Comparison of ENCODE assay signal across 11 cellular contexts in the genomic region with DNA sequence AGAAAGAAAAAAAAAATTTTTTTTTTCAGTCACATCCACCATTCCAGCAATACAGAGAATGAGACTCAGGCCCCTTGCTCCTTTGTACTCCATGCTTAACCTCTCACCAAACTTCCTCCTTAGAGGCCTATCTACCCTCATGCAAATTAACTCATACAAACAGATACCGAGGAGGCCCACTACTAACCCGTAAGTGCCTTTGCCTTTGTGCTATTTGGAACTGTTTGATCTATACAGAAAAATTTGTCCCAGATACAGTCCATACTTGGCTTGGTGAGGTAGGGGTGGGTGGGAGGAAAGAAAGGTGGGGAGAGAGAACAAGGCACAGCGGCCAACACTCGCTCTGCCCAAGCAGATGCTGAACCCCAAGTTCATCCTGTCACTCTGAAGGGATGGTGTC.
DNase-seq lines count a peak whose midpoint lies in the region; ATAC-seq, FAIRE-seq and TF ChIP-seq lines count a peak whose summit lies in the region.
"Had no signal": no experiment of that assay in that cellular context is flagged by ENCODE, and none has a peak within 500 bp of the region (broad histone marks: within the 10 kb centered on the region; RNA-seq: fewer than 3 reads in every experiment).

No MANE protein-coding gene starts in this region.

- no peak overlapping the region for H3K4me3 ChIP-seq in BLaER1 treated with 17β-estradiol and CSF1 and Interleukin-3, amounts not matched to agents 10 nM and 100 nM
- H3K4me3 ChIP-seq in endothelial cell of umbilical vein (replicated peaks in 1 of 3; ENCODE audit: insufficient read depth in 1 of 3, low read depth in 1 of 3, low read length in 3 of 3) (no peak overlapping the region), gastrocnemius medialis (no peak overlapping the region)

- H3K27ac ChIP-seq in BLaER1 treated with 17β-estradiol and CSF1 and Interleukin-3, amounts not matched to agents 10 nM and 100 nM, result peak overlapping the region in 6 of 11 experiments; percentile 2 to 95 (median 43); a peak in 8 of 22 replicates
- H3K27ac ChIP-seq in endothelial cell of umbilical vein (ENCODE audit: insufficient read depth, low read depth, low read length) (peak overlapping the region; percentile 87), gastrocnemius medialis (no peak overlapping the region)

- no peaks in the 10 kb centered on the region for H3K79me2 ChIP-seq in endothelial cell of umbilical vein (ENCODE audit: control insufficient read depth, insufficient read depth, low read length)

- TSS peak; percentile 76 for BruUV-seq in endothelial cell of umbilical vein (replicated peaks; lab: Mats Ljungman, UMichigan)

- peak; percentile 66 for FAIRE-seq in endothelial cell of umbilical vein (lab: Jason Lieb, UNC)
- FAIRE-seq: islet of Langerhans had no signal

- POLR2A ChIA-PET in endothelial cell of umbilical vein (lab: Charles Lee), result interaction anchor here (0.6 to 1.5 kb wide), 2 partner anchors 11 to 94 kb away, joined by 3 to 4 read pairs; no protein-coding TSS in a partner anchor

- no peaks in the 10 kb centered on the region for H3K9me3 ChIP-seq in BLaER1 treated with 17β-estradiol and CSF1 and Interleukin-3, amounts not matched to agents 10 nM and 100 nM (replicated peaks in 1 of 11)
- no peaks in the 10 kb centered on the region for H3K9me3 ChIP-seq in endothelial cell of umbilical vein (replicated peaks; ENCODE audit: control insufficient read depth, insufficient read depth, low read length)
- no peaks in the 10 kb centered on the region for H3K9me3 ChIP-seq in gastrocnemius medialis

- H3K4me1 ChIP-seq in BLaER1 treated with 17β-estradiol and CSF1 and Interleukin-3, amounts not matched to agents 10 nM and 100 nM, result peaks cover 35 to 98% (median 67%) of the 10 kb centered on the region in 10 experiments
- H3K4me1 ChIP-seq in endothelial cell of umbilical vein (ENCODE audit: control insufficient read depth, extremely low read depth, insufficient read depth, low read length), result peaks cover 54% of the 10 kb centered on the region
- H3K4me1 ChIP-seq in gastrocnemius medialis, result peaks cover 0 to 3% of the 10 kb centered on the region in 2 donors

- H3K9ac ChIP-seq in BLaER1 treated with 17β-estradiol and CSF1 and Interleukin-3, amounts not matched to agents 10 nM and 100 nM, result no peak overlapping the region; a peak in 1 of 22 replicates
- H3K9ac ChIP-seq in endothelial cell of umbilical vein (replicated peaks; ENCODE audit: extremely low read depth, insufficient read depth, low read length), result peak overlapping the region; percentile 40

- no peak for TF ChIP-seq CTCF in GM20000 (IDR thresholded peaks at IDR 0.05; ENCODE audit: extremely low read depth, missing control alignments)
- TF ChIP-seq CTCF in endothelial cell of umbilical vein (IDR thresholded peaks at IDR 0.05; ENCODE audit: extremely low read depth in 1 of 2, insufficient read depth in 1 of 2, low read depth in 1 of 2, low read length in 2 of 2), result no peak
- TF ChIP-seq CTCF in gastrocnemius medialis (IDR thresholded peaks at IDR 0.05 in 4 of 5, conservative IDR thresholded peaks at IDR 0.05 in 1 of 5), result no peak

- ATAC-seq in HG03442 (IDR thresholded peaks at IDR 0.05; ENCODE audit: unreplicated experiment), result peak; percentile 25
- ATAC-seq in gastrocnemius medialis, result no peak
- ATAC-seq in activated naive CD4-positive, alpha-beta T cell treated with anti-CD3 and anti-CD28 coated beads, Interleukin-2, amount 50 U/mL, for 72 hours, result no peak

- in situ Hi-C loops in gastrocnemius medialis (cut with MboI; ENCODE audit: low sequenced_read_pairs in 4 of 4), result no loop called here

- no peak overlapping the region for H3K27ac Mint-ChIP-seq in activated naive CD4-positive, alpha-beta T cell treated with anti-CD3 and anti-CD28 coated beads, Interleukin-2, amount 50 U/mL, for 72 hours

- no peaks in the 10 kb centered on the region for H3K9me3 Mint-ChIP-seq in activated naive CD4-positive, alpha-beta T cell treated with anti-CD3 and anti-CD28 coated beads, Interleukin-2, amount 50 U/mL, for 72 hours

- H3K9me1 ChIP-seq in endothelial cell of umbilical vein (replicated peaks; ENCODE audit: control insufficient read depth, extremely low read depth, insufficient read depth, low read length), result no peaks in the 10 kb centered on the region

- peaks cover 0 to under 1% (median 0%) of the 10 kb centered on the region in 11 experiments; a peak in 1 of 22 replicates for H4K20me1 ChIP-seq in BLaER1 treated with 17β-estradiol and CSF1 and Interleukin-3, amounts not matched to agents 10 nM and 100 nM
- H4K20me1 ChIP-seq in endothelial cell of umbilical vein (replicated peaks; ENCODE audit: control insufficient read depth, extremely low read depth, insufficient read depth, low read length), result no peaks in the 10 kb centered on the region

- H3K36me3 ChIP-seq in BLaER1 treated with 17β-estradiol and CSF1 and Interleukin-3, amounts not matched to agents 10 nM and 100 nM, result no peaks in the 10 kb centered on the region
- H3K36me3 ChIP-seq in endothelial cell of umbilical vein (ENCODE audit: control insufficient read depth in 2 of 2, extremely low read depth in 1 of 2, insufficient read depth in 2 of 2, low read length in 2 of 2) (no peaks in the 10 kb centered on the region), gastrocnemius medialis (no peaks in the 10 kb centered on the region)

- TF ChIP-seq POLR2A in endothelial cell of umbilical vein (IDR thresholded peaks at IDR 0.05; ENCODE audit: low read depth, low read length) (no peak), gastrocnemius medialis (IDR thresholded peaks at IDR 0.05) (no peak)

- DNase-seq in GM20000 (ENCODE audit: low spot score) (peak; percentile 50), endothelial cell of umbilical vein (ENCODE audit: low read depth, low spot score) (no peak), DMS79 (lab: John Stamatoyannopoulos, UW) (no peak), NCI-H187 (lab: John Stamatoyannopoulos, UW) (no peak), gastrocnemius medialis (no peak)
- no peak for DNase-seq in activated naive CD4-positive, alpha-beta T cell treated with anti-CD3 and anti-CD28 coated beads, Interleukin-2, amount 50 U/mL, for 72 hours (ENCODE audit: low spot score in 2 of 2)
- DNase-seq: cerebellar nuclear complex, NCI-H2081 had no signal

- peak overlapping the region in 10 of 11 experiments; percentile 78 to 100 (median 92); a peak in 19 of 22 replicates for H3K4me2 ChIP-seq in BLaER1 treated with 17β-estradiol and CSF1 and Interleukin-3, amounts not matched to agents 10 nM and 100 nM
- H3K4me2 ChIP-seq in endothelial cell of umbilical vein (ENCODE audit: insufficient read depth, low read length), result peak overlapping the region; percentile 6

- no peaks in the 10 kb centered on the region; a peak in 2 of 22 replicates for H3K27me3 ChIP-seq in BLaER1 treated with 17β-estradiol and CSF1 and Interleukin-3, amounts not matched to agents 10 nM and 100 nM
- no peaks in the 10 kb centered on the region for H3K27me3 ChIP-seq in endothelial cell of umbilical vein (ENCODE audit: control insufficient read depth in 2 of 2, insufficient read depth in 2 of 2, low read length in 2 of 2)
- H3K27me3 ChIP-seq in gastrocnemius medialis, result no peaks in the 10 kb centered on the region

- H2AFZ ChIP-seq in endothelial cell of umbilical vein (ENCODE audit: low read depth, low read length), result no peak overlapping the region

- dilution Hi-C loops in endothelial cell of umbilical vein (cut with MboI; ENCODE audit: extremely low pct_ligation_motif_present, low sequenced_read_pairs), result no loop called here

- no peaks in the 10 kb centered on the region for H3K36me3 Mint-ChIP-seq in activated naive CD4-positive, alpha-beta T cell treated with anti-CD3 and anti-CD28 coated beads, Interleukin-2, amount 50 U/mL, for 72 hours

- CTCF ChIA-PET in endothelial cell of umbilical vein (lab: Charles Lee), result interaction anchor here (1.1 to 5.0 kb wide), 5 partner anchors 11 to 91 kb away, joined by 3 to 49 read pairs (median 6); no protein-coding TSS in a partner anchor

- intact Hi-C loops in endothelial cell of umbilical vein (cut with micrococcal nuclease) (loop anchor here (1.0 to 5.0 kb wide), 4 partner anchors 11 to 87 kb away; a partner anchor contains a TSS), gastrocnemius medialis (cut with DNase I; ENCODE audit: low total_unique reads) (no loop called here)

TF ChIP-seq in endothelial cell of umbilical vein, 7 proteins besides CTCF, POLR2A, EP300 and RAD21:
- TF ChIP-seq GATA2 (IDR thresholded peaks at IDR 0.05; ENCODE audit: insufficient read depth, insufficient read length, low read depth, low read length) (no peak), MYC (IDR thresholded peaks at IDR 0.05; ENCODE audit: low read depth, low read length) (no peak), POLR2AphosphoS5 (IDR thresholded peaks at IDR 0.05; ENCODE audit: insufficient read depth, low read depth, low read length) (no peak), JUN (IDR thresholded peaks at IDR 0.05; ENCODE audit: borderline replicate concordance, insufficient read depth, insufficient read length, low read depth) (no peak), FOS (IDR thresholded peaks at IDR 0.05; ENCODE audit: borderline replicate concordance, insufficient read depth, low read length) (no peak), EZH2 (IDR thresholded peaks at IDR 0.05; ENCODE audit: borderline replicate concordance, low read depth, low read length, severe bottlenecking) (no peak)
- TF ChIP-seq, protein P1, sequence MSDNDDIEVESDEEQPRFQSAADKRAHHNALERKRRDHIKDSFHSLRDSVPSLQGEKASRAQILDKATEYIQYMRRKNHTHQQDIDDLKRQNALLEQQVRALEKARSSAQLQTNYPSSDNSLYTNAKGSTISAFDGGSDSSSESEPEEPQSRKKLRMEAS (IDR thresholded peaks at IDR 0.05; ENCODE audit: insufficient read depth, insufficient read length), result no peak

Comparison
In these comparisons a context has a peak if more than half of its experiments do, and no peak if none do; other contexts are left out.
1. H3K27ac ChIP-seq: peak in BLaER1 treated with 17β-estradiol and CSF1 and Interleukin-3, amounts not matched to agents 10 nM and 100 nM (6 of 11) and endothelial cell of umbilical vein (single experiment); none in gastrocnemius medialis (0 of 4).